27 cellular contexts compared by ENCODE assay signal in genomic region chr15:27983496-27983895, GRCh38.
"Had no signal": no experiment of that assay in that cellular context is flagged by ENCODE, and none has a peak within 500 bp of the region (broad histone marks: within the 10 kb centered on the region; RNA-seq: fewer than 3 reads in every experiment).

No MANE protein-coding gene starts in this region.

- ATAC-seq: mucosa of descending colon; naive thymus-derived CD4-positive, alpha-beta T cell; natural killer cell treated with Interleukin-12 subunit alpha and Interleukin-12 subunit beta and Interleukin-15 and Interleukin-18, amount 100 ng/mL, for 72 hours; pancreas; right cardiac atrium; sciatic nerve; stimulated activated naive B cell treated with anti-CD40 and anti-IgM and Interleukin-4, amounts not matched to agents 10 μg/mL and 1 μg/mL and 100 μg/mL, for 72 hours; stimulated activated naive CD8-positive, alpha-beta T cell treated with anti-CD3 and anti-CD28 coated beads, Interleukin-15, Interleukin-2, amounts not matched to agents 100 U/mL and 50 U/mL, for 24 hours had no signal

- H3K4me3 Mint-ChIP-seq: mesothelial cell of epicardium; naive thymus-derived CD4-positive, alpha-beta T cell; natural killer cell treated with Interleukin-12 subunit alpha and Interleukin-12 subunit beta and Interleukin-15 and Interleukin-18, amount 100 ng/mL, for 72 hours; stimulated activated naive B cell treated with anti-CD40 and anti-IgM and Interleukin-4, amounts not matched to agents 10 μg/mL and 1 μg/mL and 100 μg/mL, for 72 hours had no signal

- H3K9me3 Mint-ChIP-seq: mesothelial cell of epicardium; natural killer cell treated with Interleukin-12 subunit alpha and Interleukin-12 subunit beta and Interleukin-15 and Interleukin-18, amount 100 ng/mL, for 72 hours; stimulated activated naive B cell treated with anti-CD40 and anti-IgM and Interleukin-4, amounts not matched to agents 10 μg/mL and 1 μg/mL and 100 μg/mL, for 72 hours had no signal

- H3K4me1 ChIP-seq: left ventricle myocardium inferior, pancreas, prostate gland, stomach, testis, transverse colon, upper lobe of left lung had no signal

- H3K27me3 Mint-ChIP-seq: natural killer cell treated with Interleukin-12 subunit alpha and Interleukin-12 subunit beta and Interleukin-15 and Interleukin-18, amount 100 ng/mL, for 72 hours had no signal

- H3K27ac Mint-ChIP-seq: mesothelial cell of epicardium; naive thymus-derived CD4-positive, alpha-beta T cell; natural killer cell treated with Interleukin-12 subunit alpha and Interleukin-12 subunit beta and Interleukin-15 and Interleukin-18, amount 100 ng/mL, for 72 hours; stimulated activated naive B cell treated with anti-CD40 and anti-IgM and Interleukin-4, amounts not matched to agents 10 μg/mL and 1 μg/mL and 100 μg/mL, for 72 hours had no signal

- H2AFZ ChIP-seq: hepatocyte had no signal

- H3K36me3 Mint-ChIP-seq: mesothelial cell of epicardium; naive thymus-derived CD4-positive, alpha-beta T cell; natural killer cell treated with Interleukin-12 subunit alpha and Interleukin-12 subunit beta and Interleukin-15 and Interleukin-18, amount 100 ng/mL, for 72 hours; stimulated activated naive B cell treated with anti-CD40 and anti-IgM and Interleukin-4, amounts not matched to agents 10 μg/mL and 1 μg/mL and 100 μg/mL, for 72 hours had no signal

- H3K4me3 ChIP-seq: hepatocyte, left ventricle myocardium inferior, lung, mucosa of descending colon, pancreas, prostate gland, skin epidermis, stomach, testis, thyroid gland, transverse colon, upper lobe of left lung had no signal

- H3K27ac ChIP-seq: hepatocyte, left ventricle myocardium inferior, pancreas, prostate gland, skin epidermis, stomach, testis, thyroid gland, transverse colon, upper lobe of left lung had no signal

- H3K79me2 ChIP-seq: hepatocyte had no signal

- FAIRE-seq: pancreas had no signal

- H3K4me1 Mint-ChIP-seq: mesothelial cell of epicardium; naive thymus-derived CD4-positive, alpha-beta T cell; stimulated activated naive B cell treated with anti-CD40 and anti-IgM and Interleukin-4, amounts not matched to agents 10 μg/mL and 1 μg/mL and 100 μg/mL, for 72 hours had no signal

- DNase-seq: islet precursor cell; left ventricle myocardium inferior; mesendoderm; mucosa of descending colon; naive thymus-derived CD4-positive, alpha-beta T cell; nucleus accumbens; pancreas; retina; right cardiac atrium; stimulated activated CD4-positive, alpha-beta T cell treated with anti-CD3 and anti-CD28 coated beads, Interleukin-12 subunit alpha, Interleukin-12 subunit beta, amount 100 ng/mL, for 4 hours; stimulated activated CD4-positive, alpha-beta T cell treated with anti-CD3 and anti-CD28 coated beads, Interleukin-15, amount 100 ng/mL, for 24 hours; stimulated activated CD4-positive, alpha-beta T cell treated with anti-CD3 and anti-CD28 coated beads, Interleukin-2, amount 100 ng/mL, for 24 hours; stimulated activated CD4-positive, alpha-beta T cell treated with anti-CD3 and anti-CD28 coated beads, Interleukin-4, amount 100 ng/mL, for 1 hour; stimulated activated naive B cell treated with anti-CD40 and anti-IgM and Interleukin-4, amounts not matched to agents 10 μg/mL and 1 μg/mL and 100 μg/mL, for 72 hours; stimulated activated naive CD8-positive, alpha-beta T cell treated with anti-CD3 and anti-CD28 coated beads, Interleukin-15, Interleukin-2, amounts not matched to agents 100 U/mL and 50 U/mL, for 24 hours; stomach; testis; thyroid gland; transverse colon; upper lobe of left lung had no signal

- H3K4me2 ChIP-seq: hepatocyte had no signal

- H3K9me3 ChIP-seq: left ventricle myocardium inferior, mucosa of descending colon, pancreas, prostate gland, testis, thyroid gland, transverse colon, upper lobe of left lung had no signal

- H3K36me3 ChIP-seq: left ventricle myocardium inferior, pancreas, prostate gland, stomach, thyroid gland, transverse colon, upper lobe of left lung had no signal

- H3K27me3 ChIP-seq: hepatocyte, pancreas, stomach, testis, thyroid gland, transverse colon, upper lobe of left lung had no signal
